In the genomic region with DNA sequence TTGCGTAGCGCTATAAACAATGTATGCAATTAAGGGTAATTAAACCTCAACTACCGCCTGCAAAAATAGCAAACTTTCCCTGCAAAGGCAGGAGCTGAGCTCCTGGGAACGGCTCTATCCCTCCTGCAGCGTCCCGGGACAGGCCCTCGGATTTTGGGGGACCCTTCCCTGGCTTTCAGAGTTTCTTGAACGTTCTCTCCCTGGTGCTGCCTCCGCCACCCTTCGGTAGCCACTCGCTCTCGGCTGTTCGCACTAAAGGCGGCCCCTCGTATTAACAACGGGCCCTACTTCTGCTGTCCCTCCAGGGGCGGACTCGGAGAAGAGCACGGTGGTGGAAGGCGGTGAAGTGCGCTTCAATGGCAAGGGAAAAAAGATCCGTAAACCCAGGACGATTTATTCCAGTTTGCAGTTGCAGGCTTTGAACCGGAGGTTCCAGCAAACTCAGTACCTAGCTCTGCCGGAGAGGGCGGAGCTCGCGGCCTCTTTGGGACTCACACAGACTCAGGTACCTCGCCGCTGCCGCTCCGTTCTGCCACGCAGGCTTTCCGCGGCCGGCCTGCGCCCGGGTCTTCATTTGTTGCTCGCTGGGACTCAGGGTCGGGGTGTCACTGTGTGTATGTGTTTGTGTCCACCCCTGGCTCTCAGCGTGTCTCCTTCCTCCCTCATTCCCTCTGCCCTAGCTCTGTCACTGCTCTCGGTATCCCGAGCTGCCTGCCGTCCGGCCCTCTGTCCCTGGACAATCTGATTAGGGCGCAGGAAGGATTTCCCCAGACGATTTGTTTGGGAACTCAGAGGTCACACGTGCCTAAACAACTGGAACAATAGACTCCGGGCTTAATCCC, we compare ENCODE assay signal across 9 cellular contexts. TPM values are rescaled to one million over a fixed set of nuclear protein-coding genes. Genes with fewer than 3 reads are reported as not detected.
DNase-seq lines count a peak whose midpoint lies in the region; ATAC-seq and TF ChIP-seq lines count a peak whose summit lies in the region.
"Had no signal": no experiment of that assay in that cellular context is flagged by ENCODE, and none has a peak within 500 bp of the region (broad histone marks: within the 10 kb centered on the region; RNA-seq: fewer than 3 reads in every experiment).

No MANE protein-coding gene starts in this region.

- H3K27ac Mint-ChIP-seq in activated CD8-positive, alpha-beta T cell treated with anti-CD3 and anti-CD28 coated beads for 36 hours, result no peak overlapping the region

- H3K27me3 ChIP-seq in foreskin keratinocyte, result peaks cover 13% of the 10 kb centered on the region

- H3K27ac ChIP-seq in foreskin keratinocyte, result no peak overlapping the region
- H3K27ac ChIP-seq: lower lobe of right lung had no signal

- peak; percentile 52 for TF ChIP-seq CTCF in activated CD8-positive, alpha-beta T cell treated with anti-CD3 and anti-CD28 coated beads for 36 hours (IDR thresholded peaks at IDR 0.05)
- TF ChIP-seq CTCF in foreskin keratinocyte (conservative IDR thresholded peaks at IDR 0.05), result peak; percentile 49

- no peaks in the 10 kb centered on the region for H3K36me3 Mint-ChIP-seq in activated CD8-positive, alpha-beta T cell treated with anti-CD3 and anti-CD28 coated beads for 36 hours (ENCODE audit: low read depth)

- H3K27me3 Mint-ChIP-seq in activated CD8-positive, alpha-beta T cell treated with anti-CD3 and anti-CD28 coated beads for 36 hours, result peaks cover 89% of the 10 kb centered on the region

- CTCF ChIA-PET in activated CD8-positive, alpha-beta T cell treated with anti-CD3 and anti-CD28 coated beads for 36 hours (lab: Charles Lee), result interaction anchor here (0.8 to 4.5 kb wide), 7 partner anchors 8 to 27 kb away, joined by 3 to 43 read pairs (median 4); a partner anchor contains a TSS

- peaks cover 46% of the 10 kb centered on the region for H3K4me1 Mint-ChIP-seq in activated CD8-positive, alpha-beta T cell treated with anti-CD3 and anti-CD28 coated beads for 36 hours (ENCODE audit: low read depth)

- peak; percentile 48 for DNase-seq in EL
- DNase-seq in Jurkat, Clone E6-1 (ENCODE audit: low read depth, low spot score), result no peak
- DNase-seq in activated CD8-positive, alpha-beta T cell treated with anti-CD3 and anti-CD28 coated beads for 36 hours, result peak; percentile 76
- DNase-seq in foreskin keratinocyte, result peak in 1 of 2 donors; percentile 63
- peak; percentile 45 to 55 for DNase-seq in stimulated activated CD4-positive, alpha-beta T cell treated with anti-CD3 and anti-CD28 coated beads, Interleukin-4, amount 100 ng/mL, for 4 hours
- no peak for DNase-seq in NCI-H1048 (lab: John Stamatoyannopoulos, UW)
- DNase-seq: lower lobe of right lung had no signal

- peak overlapping the region; percentile 39 for H3K4me3 Mint-ChIP-seq in activated CD8-positive, alpha-beta T cell treated with anti-CD3 and anti-CD28 coated beads for 36 hours

- no peaks in the 10 kb centered on the region for H3K4me1 ChIP-seq in foreskin keratinocyte

- intact Hi-C loops in activated CD8-positive, alpha-beta T cell treated with anti-CD3 and anti-CD28 coated beads for 36 hours (cut with micrococcal nuclease), result no loop called here

- no peaks in the 10 kb centered on the region for H3K9me3 Mint-ChIP-seq in activated CD8-positive, alpha-beta T cell treated with anti-CD3 and anti-CD28 coated beads for 36 hours

- peak; percentile 57 for ATAC-seq in activated CD8-positive, alpha-beta T cell treated with anti-CD3 and anti-CD28 coated beads for 36 hours
- ATAC-seq in foreskin keratinocyte, result peak; percentile 23
- no peak for ATAC-seq in GM21515 (IDR thresholded peaks at IDR 0.05; ENCODE audit: unreplicated experiment)
- no peak for ATAC-seq in HG03342 (IDR thresholded peaks at IDR 0.05; ENCODE audit: unreplicated experiment)

- POLR2A ChIA-PET in activated CD8-positive, alpha-beta T cell treated with anti-CD3 and anti-CD28 coated beads for 36 hours (lab: Charles Lee), result no interaction called here

- peak overlapping the region; percentile 69 for H3K4me3 ChIP-seq in Jurkat, Clone E6-1 (ENCODE audit: low read length)

RNA-seq across cellular contexts. Expression of a gene that starts 1.3 kb away (rescaled TPM):
- 2.7 TPM for polyA plus RNA-seq in Jurkat, Clone E6-1 (2012; ENCODE audit: insufficient read depth, insufficient read length)
- total RNA-seq in activated CD8-positive, alpha-beta T cell treated with anti-CD3 and anti-CD28 coated beads for 36 hours, result not detected
- 6.2 and 7.0 TPM in 2 replicates for total RNA-seq in foreskin keratinocyte
- 5.9 and 6.5 TPM in 2 replicates for polyA plus RNA-seq in foreskin keratinocyte
- total RNA-seq: lower lobe of right lung had no signal

RNA-seq across cellular contexts. Expression of a gene that starts 16.1 kb away (rescaled TPM):
- 0.42 TPM for polyA plus RNA-seq in Jurkat, Clone E6-1 (2012; ENCODE audit: insufficient read depth, insufficient read length)
- not detected for total RNA-seq in activated CD8-positive, alpha-beta T cell treated with anti-CD3 and anti-CD28 coated beads for 36 hours
- total RNA-seq in foreskin keratinocyte, result 1.1 and 1.4 TPM in 2 replicates
- 1.1 and 1.9 TPM in 2 replicates for polyA plus RNA-seq in foreskin keratinocyte
- total RNA-seq: lower lobe of right lung had no signal

Comparison
In these comparisons a context has a peak if more than half of its experiments do, and no peak if none do; other contexts are left out.
1. DNase-seq: peak in EL (single experiment), activated CD8-positive, alpha-beta T cell treated with anti-CD3 and anti-CD28 coated beads for 36 hours (single experiment) and stimulated activated CD4-positive, alpha-beta T cell treated with anti-CD3 and anti-CD28 coated beads, Interleukin-4, amount 100 ng/mL, for 4 hours (2 of 2); none in Jurkat, Clone E6-1 (single experiment) and NCI-H1048 (single experiment).
2. ATAC-seq: peak in activated CD8-positive, alpha-beta T cell treated with anti-CD3 and anti-CD28 coated beads for 36 hours (single experiment) and foreskin keratinocyte (single experiment); none in GM21515 (single experiment) and HG03342 (single experiment).